In genomic region chr2:237469410-237469809, GRCh38 we compare ENCODE assay signal across 1 cellular context. TPM values are rescaled to one million over a fixed set of nuclear protein-coding genes. Genes with fewer than 3 reads are reported as not detected.
"Had no signal": no experiment of that assay in that cellular context is flagged by ENCODE, and none has a peak within 500 bp of the region (broad histone marks: within the 10 kb centered on the region; RNA-seq: fewer than 3 reads in every experiment).

No MANE protein-coding gene starts in this region.

RNA-seq across cellular contexts. Expression of gene COL6A3, which starts 55.4 kb away (rescaled TPM):
- total RNA-seq: HT-29 had no signal
